In genomic region chr2:206700141-206700540, GRCh38 we compare ENCODE assay signal across 1 cellular context.
TF ChIP-seq lines count a peak whose summit lies in the region.

No MANE protein-coding gene starts in this region.

TF ChIP-seq in GM23338, 12 proteins besides CTCF, POLR2A, EP300 and RAD21 (continued from another document):
- TF ChIP-seq REST (IDR thresholded peaks at IDR 0.05; ENCODE audit: unreplicated experiment) = no peak
- no peak for TF ChIP-seq ZNF114 (CRISPR knock-in tag; IDR thresholded peaks at IDR 0.05)
- TF ChIP-seq POLR2AphosphoS5 (IDR thresholded peaks at IDR 0.05; ENCODE audit: low read depth) = no peak
- no peak for TF ChIP-seq NANOG (IDR thresholded peaks at IDR 0.05; ENCODE audit: borderline replicate concordance)
- no peak for TF ChIP-seq EZH2phosphoT487 (IDR thresholded peaks at IDR 0.05; ENCODE audit: unreplicated experiment)
- TF ChIP-seq ZNF462 (CRISPR knock-in tag; IDR thresholded peaks at IDR 0.05) = no peak
- no peak for TF ChIP-seq CREB1 (CRISPR knock-in tag; IDR thresholded peaks at IDR 0.05; ENCODE audit: low read depth)
- no peak for TF ChIP-seq STAT1 (IDR thresholded peaks at IDR 0.05; ENCODE audit: unreplicated experiment)
